Comparison of ENCODE assay signal across 8 cellular contexts in the genomic region with DNA sequence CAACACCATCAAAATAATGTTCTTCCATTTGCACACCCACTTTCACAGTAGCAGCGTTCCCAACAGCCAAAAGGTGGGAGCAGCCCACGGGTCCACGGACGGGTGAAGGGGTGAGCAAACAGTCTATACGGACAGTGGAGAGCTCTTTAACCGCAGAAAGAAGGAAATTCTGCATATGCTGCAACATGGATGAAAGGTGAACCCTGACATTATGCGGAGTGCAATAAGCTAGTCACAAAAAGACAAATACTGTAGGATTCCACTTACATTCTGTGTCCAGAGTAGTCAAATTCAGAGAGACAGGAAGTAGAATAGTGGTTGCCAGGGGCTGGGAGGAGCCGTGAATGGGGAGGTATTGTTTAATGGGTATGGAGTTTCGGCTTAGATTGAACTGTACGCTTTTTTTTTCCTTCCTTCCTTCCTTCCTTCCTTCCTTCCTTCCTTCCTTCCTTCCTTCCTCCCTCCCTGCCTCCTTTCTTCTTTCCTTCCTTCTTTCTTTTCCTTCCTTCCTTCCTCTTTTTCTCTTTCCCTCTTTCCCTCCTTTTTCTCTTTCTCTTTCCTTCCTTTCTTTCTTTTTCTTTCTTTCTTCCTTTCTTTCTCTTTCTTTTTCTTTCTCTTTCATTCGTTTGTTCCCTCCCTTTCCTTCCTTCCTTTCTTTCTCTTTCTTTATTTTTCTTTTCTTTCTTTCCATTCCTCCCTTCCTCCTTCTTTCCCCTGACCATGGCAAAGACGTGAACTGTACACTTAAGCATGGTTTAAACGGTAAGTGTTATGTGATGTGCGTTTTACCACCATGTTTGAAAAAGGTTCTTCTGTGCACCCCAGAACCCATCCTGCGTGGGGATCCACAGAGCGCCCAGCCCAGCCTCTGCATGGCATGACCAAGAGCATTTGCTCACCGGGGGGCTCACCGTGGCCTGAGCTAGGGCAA. TPM values are rescaled to one million over a fixed set of nuclear protein-coding genes. Genes with fewer than 3 reads are reported as not detected.
DNase-seq lines count a peak whose midpoint lies in the region; ATAC-seq and TF ChIP-seq lines count a peak whose summit lies in the region.

No MANE protein-coding gene starts in this region.

- POLR2A ChIA-PET in GM10248 (lab: Yijun Ruan, JAX): no interaction called here

- in situ Hi-C loops in G401 (cut with HindIII; ENCODE audit: low sequenced_read_pairs): no loop called here

- peak; percentile 46 for DNase-seq in A172 (ENCODE audit: low spot score)
- peak; percentile 72 for DNase-seq in G401 (ENCODE audit: low spot score)
- DNase-seq in OCI-M2 (lab: John Stamatoyannopoulos, UW; ENCODE audit: unreplicated experiment): peak; percentile 51
- DNase-seq in cerebellar cortex (ENCODE audit: low spot score): peak; percentile 75
- DNase-seq in left kidney (ENCODE audit: low read depth, low spot score): peak; percentile 71
- DNase-seq in stromal cell of bone marrow (ENCODE audit: low read depth): peak; percentile 60
- no peak for DNase-seq in GM10248 (ENCODE audit: extremely low spot score)

- ATAC-seq in HG03354 (IDR thresholded peaks at IDR 0.05; ENCODE audit: poor library complexity, severe bottlenecking, unreplicated experiment): peak; percentile 8

- TF ChIP-seq CTCF in GM10248 (IDR thresholded peaks at IDR 0.05; ENCODE audit: control extremely low read depth, extremely low read depth, low read depth, missing control alignments): no peak

- CTCF ChIA-PET in GM10248 (lab: Yijun Ruan, JAX): interaction anchor here (0.6 to 3.1 kb wide), 44 partner anchors 8 to 570 kb away, joined by 3 to 25 read pairs (median 4); partner anchors contain the start of genes ANKRD9 and ZNF839

RNA-seq across cellular contexts. Expression of gene ANKRD9, which starts 15.9 kb away (rescaled TPM):
- total RNA-seq in A172 (2014; rRNA removed; shearing (Covaris generic)): 23.6 and 25.5 TPM in 2 replicates
- 19.9 and 30.6 TPM in 2 replicates for total RNA-seq in G401 (2014; rRNA removed; shearing (Covaris generic))
